In the genomic region with DNA sequence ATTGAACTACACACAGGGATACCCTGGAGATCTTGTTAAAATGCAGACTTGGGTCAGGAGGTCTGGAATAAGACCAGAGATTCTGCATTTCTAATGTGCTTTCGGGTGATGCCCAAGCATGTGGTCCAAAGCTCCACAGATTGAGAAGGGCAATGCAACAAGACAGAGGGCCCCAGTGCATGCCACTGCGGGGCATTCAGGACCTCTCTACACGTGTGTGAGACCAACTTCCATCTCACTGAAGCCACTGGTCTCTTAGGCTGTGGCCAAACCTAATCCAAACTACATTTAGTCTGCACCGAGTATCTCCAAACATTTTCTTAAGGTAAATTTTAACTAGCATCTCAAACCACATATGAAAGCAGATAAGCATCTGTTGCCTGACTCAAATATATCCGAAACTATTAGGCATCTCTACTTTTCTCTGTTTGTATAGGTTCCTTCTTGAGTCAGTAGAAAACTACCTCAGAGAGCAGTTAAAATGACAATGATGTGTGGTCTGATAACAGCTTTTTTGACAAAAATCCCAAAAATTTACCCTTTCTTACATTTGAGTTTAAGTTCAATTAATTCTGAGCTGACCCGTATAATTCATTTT, we compare ENCODE assay signal across 10 cellular contexts.
DNase-seq lines count a peak whose midpoint lies in the region; ATAC-seq and TF ChIP-seq lines count a peak whose summit lies in the region.
"Had no signal": no experiment of that assay in that cellular context is flagged by ENCODE, and none has a peak within 500 bp of the region (broad histone marks: within the 10 kb centered on the region; RNA-seq: fewer than 3 reads in every experiment).

No MANE protein-coding gene starts in this region.

- H3K4me1 ChIP-seq in A673 (ENCODE audit: insufficient read depth, low read length, poor library complexity, severe bottlenecking) (no peaks in the 10 kb centered on the region), right cardiac atrium (ENCODE audit: control insufficient read depth, insufficient read depth, low read length) (peaks cover 4% of the 10 kb centered on the region)
- H3K4me1 ChIP-seq: gastroesophageal sphincter, HAP-1 had no signal

- H3K27me3 Mint-ChIP-seq in naive thymus-derived CD8-positive, alpha-beta T cell, result no peaks in the 10 kb centered on the region

- H3K9me3 ChIP-seq in A673 (ENCODE audit: low read depth, low read length, poor library complexity, severe bottlenecking) (no peaks in the 10 kb centered on the region), right cardiac atrium (ENCODE audit: control insufficient read depth, low read length) (no peaks in the 10 kb centered on the region)
- H3K9me3 ChIP-seq: gastroesophageal sphincter, HAP-1 had no signal

- ATAC-seq in GM18868 (IDR thresholded peaks at IDR 0.05; ENCODE audit: unreplicated experiment) (peak; percentile 55), GM21737 (IDR thresholded peaks at IDR 0.05; ENCODE audit: unreplicated experiment) (peak; percentile 33), HG03565 (IDR thresholded peaks at IDR 0.05; ENCODE audit: unreplicated experiment) (peak; percentile 33), right cardiac atrium (no peak)
- ATAC-seq in naive thymus-derived CD8-positive, alpha-beta T cell, result no peak
- ATAC-seq: gastroesophageal sphincter had no signal

- peaks cover 29 to 85% (median 70%) of the 10 kb centered on the region in 4 donors for H3K4me1 Mint-ChIP-seq in naive thymus-derived CD8-positive, alpha-beta T cell

- H3K9me3 Mint-ChIP-seq in naive thymus-derived CD8-positive, alpha-beta T cell, result peaks cover 0 to 6% (median 0%) of the 10 kb centered on the region in 9 donors

- CTCF ChIA-PET in A673 (lab: Charles Lee), result no interaction called here

- H3K27ac Mint-ChIP-seq in naive thymus-derived CD8-positive, alpha-beta T cell, result peak overlapping the region; percentile 9 to 98 (median 84)

- no peaks in the 10 kb centered on the region for H3K36me3 ChIP-seq in A673 (ENCODE audit: insufficient read depth, low read length, poor library complexity, severe bottlenecking)
- H3K36me3 ChIP-seq: gastroesophageal sphincter, HAP-1 had no signal

- no peak overlapping the region for H3K4me3 ChIP-seq in A673 (ENCODE audit: low read depth, low read length, poor library complexity, severe bottlenecking)
- no peak overlapping the region for H3K4me3 ChIP-seq in right cardiac atrium (ENCODE audit: low read length)
- H3K4me3 ChIP-seq: HAP-1 had no signal

- POLR2A ChIA-PET in naive thymus-derived CD8-positive, alpha-beta T cell (lab: Charles Lee), result interaction anchor here (1.1 to 1.2 kb wide), 2 partner anchors 12 to 31 kb away, joined by 3 read pairs; no protein-coding TSS in a partner anchor
- POLR2A ChIA-PET in A673 (lab: Charles Lee; ENCODE audit: low non-redundant PET), result no interaction called here

- H3K27ac ChIP-seq in A673 (ENCODE audit: low read depth, low read length, poor library complexity, severe bottlenecking) (no peak overlapping the region), right cardiac atrium (ENCODE audit: low read length) (no peak overlapping the region)
- H3K27ac ChIP-seq: gastroesophageal sphincter had no signal

- H3K36me3 Mint-ChIP-seq in naive thymus-derived CD8-positive, alpha-beta T cell, result peaks cover 6 to 37% (median 26%) of the 10 kb centered on the region in 3 donors

- WGBS in right cardiac atrium, result 78% methylated on average over 6 of the region's 6 CpGs

- intact Hi-C loops in A673 (cut with micrococcal nuclease; ENCODE audit: unreplicated experiment), result no loop called here
- intact Hi-C loops in right cardiac atrium (cut with DNase I), result no loop called here

- no peaks in the 10 kb centered on the region for H3K27me3 ChIP-seq in A673 (replicated peaks; ENCODE audit: insufficient read depth, low read depth, low read length, poor library complexity)
- H3K27me3 ChIP-seq in right cardiac atrium (ENCODE audit: control insufficient read depth, insufficient read depth), result no peaks in the 10 kb centered on the region
- H3K27me3 ChIP-seq: gastroesophageal sphincter had no signal

- H3K4me3 Mint-ChIP-seq in naive thymus-derived CD8-positive, alpha-beta T cell, result peak overlapping the region in 8 of 10 donors; percentile 12 to 97 (median 93)

- TF ChIP-seq CTCF in A673 (conservative IDR thresholded peaks at IDR 0.05; ENCODE audit: low read depth, low read length), result no peak

- DNase-seq in naive thymus-derived CD8-positive, alpha-beta T cell, result no peak
- DNase-seq in A673 (ENCODE audit: low spot score), result no peak
- no peak for DNase-seq in iPS-NIHi11 (ENCODE audit: low spot score)
- DNase-seq in right cardiac atrium, result no peak
- DNase-seq in 8988T, result no peak

- no TSS peak for BruUV-seq in A673 (replicated peaks; lab: Mats Ljungman, UMichigan)

Comparison
In these comparisons a context has a peak if more than half of its experiments do, and no peak if none do; other contexts are left out.
1. ATAC-seq: peak in GM18868 (single experiment), GM21737 (single experiment) and HG03565 (single experiment); none in naive thymus-derived CD8-positive, alpha-beta T cell (0 of 2) and right cardiac atrium (0 of 2).